ENCODE assay signal across 8 cellular contexts in genomic region chr18:48412339-48412929, GRCh38. TPM values are rescaled to one million over a fixed set of nuclear protein-coding genes. Genes with fewer than 3 reads are reported as not detected.
DNase-seq lines count a peak whose midpoint lies in the region; ATAC-seq and TF ChIP-seq lines count a peak whose summit lies in the region.

No MANE protein-coding gene starts in this region.

- intact Hi-C loops in CD4-positive, alpha-beta T cell (cut with DNase I, micrococcal nuclease), result no loop called here
- intact Hi-C loops in ascending aorta (cut with DNase I) (loop anchor here (5.0 kb wide), 1 partner anchor 125 kb away; the partner anchor contains the start of gene CTIF), uterus (cut with DNase I; ENCODE audit: low total_unique reads) (no loop called here)

- CTCF ChIA-PET in CD4-positive, alpha-beta T cell (lab: Charles Lee), result no interaction called here

- peaks cover 4% of the 10 kb centered on the region in 2 donors for H3K4me1 ChIP-seq in ascending aorta
- peaks cover 0 to 7% of the 10 kb centered on the region in 2 donors for H3K4me1 ChIP-seq in uterus

- TF ChIP-seq POLR2A in uterus (IDR thresholded peaks at IDR 0.05), result no peak

- H3K4me1 Mint-ChIP-seq in CD4-positive, alpha-beta T cell (ENCODE audit: low read depth), result peaks cover 9% of the 10 kb centered on the region

- H3K36me3 ChIP-seq in ascending aorta, result no peaks in the 10 kb centered on the region
- H3K36me3 ChIP-seq in uterus, result no peaks in the 10 kb centered on the region

- H3K4me3 ChIP-seq in ascending aorta (no peak overlapping the region), uterus (no peak overlapping the region)

- peak; percentile 57 for ATAC-seq in CD4-positive, alpha-beta T cell (ENCODE audit: poor library complexity)
- ATAC-seq in HG03139 (IDR thresholded peaks at IDR 0.05; ENCODE audit: unreplicated experiment) (no peak), GM21786 (IDR thresholded peaks at IDR 0.05; ENCODE audit: unreplicated experiment) (no peak)

- peaks cover 81% of the 10 kb centered on the region for H3K27me3 Mint-ChIP-seq in CD4-positive, alpha-beta T cell

- H3K4me3 Mint-ChIP-seq in CD4-positive, alpha-beta T cell, result peak overlapping the region; percentile 40

- peaks cover 86% of the 10 kb centered on the region for H3K27me3 ChIP-seq in CD4-positive, alpha-beta T cell (ENCODE audit: control insufficient read depth, insufficient read depth, low read length)
- H3K27me3 ChIP-seq in ascending aorta (no peaks in the 10 kb centered on the region), uterus (no peaks in the 10 kb centered on the region)

- no peak overlapping the region for H3K27ac ChIP-seq in CD4-positive, alpha-beta T cell (ENCODE audit: low read depth, low read length)
- H3K27ac ChIP-seq in ascending aorta, result no peak overlapping the region
- H3K27ac ChIP-seq in uterus, result no peak overlapping the region

- TF ChIP-seq CTCF in CD4-positive, alpha-beta T cell (IDR thresholded peaks at IDR 0.05), result peak; percentile 67
- TF ChIP-seq CTCF in ascending aorta (IDR thresholded peaks at IDR 0.05) (peak; percentile 39 to 68 (median 65)), uterus (IDR thresholded peaks at IDR 0.05) (peak; percentile 41 to 73 (median 48))

- DNase-seq in CD4-positive, alpha-beta T cell, result peak in 1 of 10 experiments; percentile 3
- DNase-seq in GM19240 (ENCODE audit: insufficient read length, low spot score) (peak; percentile 28), NCI-H2227 treated with DMSO at 0.1 percent for 48 hours (lab: John Stamatoyannopoulos, UW) (peak; percentile 20), ascending aorta (ENCODE audit: low spot score in 2 of 2) (no peak), kidney tubule cell (ENCODE audit: low spot score) (peak; percentile 55), uterus (no peak)

- no peaks in the 10 kb centered on the region for H3K9me3 ChIP-seq in CD4-positive, alpha-beta T cell (ENCODE audit: control insufficient read depth, low read length)
- no peaks in the 10 kb centered on the region for H3K9me3 ChIP-seq in ascending aorta
- H3K9me3 ChIP-seq in uterus, result no peaks in the 10 kb centered on the region

- H3K36me3 Mint-ChIP-seq in CD4-positive, alpha-beta T cell (ENCODE audit: low read depth), result no peaks in the 10 kb centered on the region

- POLR2A ChIA-PET in CD4-positive, alpha-beta T cell (lab: Charles Lee), result no interaction called here

- H3K9me3 Mint-ChIP-seq in CD4-positive, alpha-beta T cell, result no peaks in the 10 kb centered on the region

- H3K27ac Mint-ChIP-seq in CD4-positive, alpha-beta T cell, result no peak overlapping the region

RNA-seq across cellular contexts. Expression of gene ZBTB7C, which starts 3.3 kb away (rescaled TPM):
- total RNA-seq in CD4-positive, alpha-beta T cell, result not detected
- total RNA-seq in ascending aorta (8.1 TPM), uterus (10 to 100 TPM in 2 of 4 donors, 1 to 10 TPM in 2; 1.0 to 11.2 (median 7.9) TPM)

Comparison
In these comparisons a context has a peak if more than half of its experiments do, and no peak if none do; other contexts are left out.
1. DNase-seq: peak in GM19240 (single experiment), NCI-H2227 treated with DMSO at 0.1 percent for 48 hours (single experiment) and kidney tubule cell (single experiment); none in ascending aorta (0 of 2) and uterus (0 of 2).
2. Peak in every context shown above with its lines, with median percentiles within 50 percentile points of each other: CTCF ChIP-seq.